In the genomic region with DNA sequence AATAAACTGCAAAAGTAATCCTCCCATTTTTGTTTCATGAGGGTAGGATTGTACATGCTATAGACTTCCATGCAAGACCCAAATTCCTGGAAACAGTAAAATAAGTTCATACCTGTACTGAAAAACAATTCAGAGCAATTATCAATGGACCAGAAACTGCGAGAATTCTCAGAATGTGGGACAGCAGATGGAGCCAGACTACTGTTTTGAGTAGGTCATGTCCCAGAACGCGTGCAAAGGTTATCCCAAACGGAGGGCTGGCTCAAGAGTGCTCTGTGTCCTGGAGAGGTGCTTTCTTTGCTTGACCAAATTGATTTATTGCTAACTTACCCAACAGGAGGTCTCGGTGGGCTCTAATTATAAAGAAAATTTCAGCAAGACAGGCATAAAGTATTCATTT, we compare ENCODE assay signal across 12 cellular contexts. TPM values are rescaled to one million over a fixed set of nuclear protein-coding genes. Genes with fewer than 3 reads are reported as not detected.
DNase-seq lines count a peak whose midpoint lies in the region; ATAC-seq and TF ChIP-seq lines count a peak whose summit lies in the region.
"Had no signal": no experiment of that assay in that cellular context is flagged by ENCODE, and none has a peak within 500 bp of the region (broad histone marks: within the 10 kb centered on the region; RNA-seq: fewer than 3 reads in every experiment).

No MANE protein-coding gene starts in this region.

- peaks cover 2% of the 10 kb centered on the region for H3K27me3 Mint-ChIP-seq in neural progenitor cell (ENCODE audit: insufficient read depth, low read depth)
- H3K27me3 Mint-ChIP-seq in naive thymus-derived CD8-positive, alpha-beta T cell, result peaks cover 0 to 3% (median 0%) of the 10 kb centered on the region in 5 donors
- H3K27me3 Mint-ChIP-seq: central memory CD8-positive, alpha-beta T cell had no signal

- peak; percentile 57 for DNase-seq in DMS53 (lab: John Stamatoyannopoulos, UW)
- peak; percentile 13 for DNase-seq in LNCaP clone FGC (ENCODE audit: low read depth)
- DNase-seq in dorsolateral prefrontal cortex, result peak in 1 of 10 donors; percentile 4
- DNase-seq in neural progenitor cell (ENCODE audit: low spot score), result peak; percentile 33
- DNase-seq in stimulated activated CD4-positive, alpha-beta T cell treated with anti-CD3 and anti-CD28 coated beads, Interleukin-2, amount 100 ng/mL, for 24 hours, result no peak
- no peak for DNase-seq in naive thymus-derived CD8-positive, alpha-beta T cell
- no peak for DNase-seq in activated CD4-positive, alpha-beta T cell treated with anti-CD3 and anti-CD28 coated beads for 48 hours
- DNase-seq in NCI-H128 (lab: John Stamatoyannopoulos, UW; ENCODE audit: unreplicated experiment), result no peak
- DNase-seq: activated CD8-positive, alpha-beta memory T cell treated with anti-CD3 and anti-CD28 coated beads, Interleukin-2, amount 10 ng/mL, durations not matched to agents 7 days and 5 days; NCI-H1048 had no signal

- intact Hi-C loops in dorsolateral prefrontal cortex (cut with DNase I), result no loop called here

- H3K27ac ChIP-seq in dorsolateral prefrontal cortex (peak overlapping the region in 2 of 59 donors; percentile 93 to 94), neural progenitor cell (no peak overlapping the region)
- H3K27ac ChIP-seq: parathyroid adenoma had no signal

- peak overlapping the region; percentile 52 for H3K4me3 Mint-ChIP-seq in neural progenitor cell
- peak overlapping the region in 1 of 10 donors; percentile 34 for H3K4me3 Mint-ChIP-seq in naive thymus-derived CD8-positive, alpha-beta T cell

- H3F3A ChIP-seq in neural progenitor cell (ENCODE audit: low read depth), result no peaks in the 10 kb centered on the region

- no peaks in the 10 kb centered on the region for H3K36me3 Mint-ChIP-seq in neural progenitor cell
- H3K36me3 Mint-ChIP-seq in naive thymus-derived CD8-positive, alpha-beta T cell, result no peaks in the 10 kb centered on the region
- H3K36me3 Mint-ChIP-seq: activated CD8-positive, alpha-beta memory T cell treated with anti-CD3 and anti-CD28 coated beads, Interleukin-2, amount 10 ng/mL, durations not matched to agents 7 days and 5 days had no signal

- no peak for ATAC-seq in naive thymus-derived CD8-positive, alpha-beta T cell
- ATAC-seq: activated CD8-positive, alpha-beta memory T cell treated with anti-CD3 and anti-CD28 coated beads, Interleukin-2, amount 10 ng/mL, durations not matched to agents 7 days and 5 days had no signal

- H3K79me2 ChIP-seq in neural progenitor cell (ENCODE audit: low read depth), result peaks cover 11% of the 10 kb centered on the region
- H3K79me2 ChIP-seq: parathyroid adenoma had no signal

- no peak overlapping the region for H3K27ac Mint-ChIP-seq in neural progenitor cell
- peak overlapping the region in 3 of 10 donors; percentile 58 to 96 (median 85) for H3K27ac Mint-ChIP-seq in naive thymus-derived CD8-positive, alpha-beta T cell
- H3K27ac Mint-ChIP-seq: activated CD8-positive, alpha-beta memory T cell treated with anti-CD3 and anti-CD28 coated beads, Interleukin-2, amount 10 ng/mL, durations not matched to agents 7 days and 5 days had no signal

- no peaks in the 10 kb centered on the region for H3K4me1 ChIP-seq in neural progenitor cell
- H3K4me1 ChIP-seq: parathyroid adenoma had no signal

- POLR2A ChIA-PET in naive thymus-derived CD8-positive, alpha-beta T cell (lab: Charles Lee), result no interaction called here

- TF ChIP-seq CTCF in LNCaP clone FGC (IDR thresholded peaks at IDR 0.05; ENCODE audit: control insufficient read depth, extremely low read depth, insufficient read depth), result peak; percentile 48
- peak in 36 of 56 donors; percentile 8 to 54 (median 26) for TF ChIP-seq CTCF in dorsolateral prefrontal cortex (IDR thresholded peaks at IDR 0.05 in 54 of 56, conservative IDR thresholded peaks at IDR 0.05 in 2 of 56; ENCODE audit: low read depth in 1 of 56, partially characterized antibody in 56 of 56)
- TF ChIP-seq CTCF in neural progenitor cell (IDR thresholded peaks at IDR 0.05), result peak; percentile 23

- H3K4me2 ChIP-seq in neural progenitor cell, result no peak overlapping the region

- H3K9me3 ChIP-seq in neural progenitor cell (ENCODE audit: low read depth), result no peaks in the 10 kb centered on the region

- no peak overlapping the region for H2AFZ ChIP-seq in neural progenitor cell (replicated peaks)

- no peaks in the 10 kb centered on the region for H4K20me1 ChIP-seq in neural progenitor cell (ENCODE audit: low read depth)

- no peak overlapping the region for H3K4me3 ChIP-seq in LNCaP clone FGC (ENCODE audit: low read depth, low read length)
- H3K4me3 ChIP-seq in dorsolateral prefrontal cortex, result no peak overlapping the region
- H3K4me3 ChIP-seq in neural progenitor cell, result no peak overlapping the region

- H3K27me3 ChIP-seq in dorsolateral prefrontal cortex (peaks cover 0 to 12% (median 0%) of the 10 kb centered on the region in 45 donors), neural progenitor cell (no peaks in the 10 kb centered on the region)

- no peak overlapping the region for H3K9ac ChIP-seq in neural progenitor cell
- H3K9ac ChIP-seq: parathyroid adenoma had no signal

- H3K36me3 ChIP-seq in neural progenitor cell, result no peaks in the 10 kb centered on the region

- H3K4me1 Mint-ChIP-seq in neural progenitor cell, result peaks cover 6% of the 10 kb centered on the region
- H3K4me1 Mint-ChIP-seq in naive thymus-derived CD8-positive, alpha-beta T cell, result peaks cover 5 to 27% (median 18%) of the 10 kb centered on the region in 4 donors

- no peaks in the 10 kb centered on the region for H3K9me3 Mint-ChIP-seq in neural progenitor cell
- H3K9me3 Mint-ChIP-seq in naive thymus-derived CD8-positive, alpha-beta T cell, result no peaks in the 10 kb centered on the region
- H3K9me3 Mint-ChIP-seq: central memory CD8-positive, alpha-beta T cell had no signal

RNA-seq across cellular contexts. Expression of a gene that starts 1.7 kb away (rescaled TPM):
- total RNA-seq in dorsolateral prefrontal cortex (10 to 100 TPM; 22.8 to 95.6 (median 60.1) TPM), neural progenitor cell (ENCODE audit: low replicate concordance) (21.3 and 23.5 TPM in 2 replicates)
- 10 to 100 TPM; 25.6 to 26.9 TPM for total RNA-seq in naive thymus-derived CD8-positive, alpha-beta T cell
- 10 to 100 TPM; 27.4 to 45.1 (median 37.0) TPM for polyA plus RNA-seq in naive thymus-derived CD8-positive, alpha-beta T cell

RNA-seq across cellular contexts. Expression of a gene that starts 39.4 kb away (rescaled TPM):
- 1 to 10 TPM; 2.7 to 8.1 (median 4.7) TPM for total RNA-seq in dorsolateral prefrontal cortex
- 6.6 and 8.6 TPM in 2 replicates for total RNA-seq in neural progenitor cell (ENCODE audit: low replicate concordance)
- 1 to 10 TPM; 4.6 to 7.3 TPM for total RNA-seq in naive thymus-derived CD8-positive, alpha-beta T cell
- polyA plus RNA-seq in naive thymus-derived CD8-positive, alpha-beta T cell, result 1 to 10 TPM in 1 of 3 donors, under 1 TPM in 2; 0.53 to 1.3 (median 0.60) TPM

Comparison
In these comparisons a context has a peak if more than half of its experiments do, and no peak if none do; other contexts are left out.
1. DNase-seq: peak in DMS53 (single experiment), LNCaP clone FGC (single experiment) and neural progenitor cell (single experiment); none in stimulated activated CD4-positive, alpha-beta T cell treated with anti-CD3 and anti-CD28 coated beads, Interleukin-2, amount 100 ng/mL, for 24 hours (0 of 2), naive thymus-derived CD8-positive, alpha-beta T cell (0 of 10), activated CD4-positive, alpha-beta T cell treated with anti-CD3 and anti-CD28 coated beads for 48 hours (single experiment) and NCI-H128 (single experiment).
2. Peak in every context shown above with its lines, with median percentiles within 50 percentile points of each other: CTCF ChIP-seq.